In genomic region chr9:116369706-116370105, GRCh38 we compare ENCODE assay signal across 28 cellular contexts.
"Had no signal": no experiment of that assay in that cellular context is flagged by ENCODE, and none has a peak within 500 bp of the region (broad histone marks: within the 10 kb centered on the region; RNA-seq: fewer than 3 reads in every experiment).

No MANE protein-coding gene starts in this region.

- H3K9me3 ChIP-seq: ascending aorta, MG63, Peyer's patch, SJCRH30 had no signal

- DNase-seq: activated CD4-positive, alpha-beta memory T cell treated with anti-CD3 and anti-CD28 coated beads, Interleukin-2, amount 10 ng/mL, durations not matched to agents 7 days and 5 days; activated CD4-positive, alpha-beta T cell treated with anti-CD3 and anti-CD28 coated beads, Interleukin-2, amount 10 ng/mL, durations not matched to agents 7 days and 5 days; activated CD4-positive, CD25-positive, alpha-beta regulatory T cell; activated CD8-positive, alpha-beta memory T cell treated with anti-CD3 and anti-CD28 coated beads, Interleukin-2, amount 50 U/mL, for 4 hours; activated gamma-delta T cell treated with Interleukin-2 at 50 U/mL for 16 hours; activated T-cell treated with anti-CD3 and anti-CD28 coated beads, Interleukin-2, amount 50 U/mL, for 72 hours; MG63; MV-4-11; NCI-H1105; NCI-H1436; NCI-H1694 treated with DMSO at 0.1 percent for 48 hours; NCI-H2029 treated with DMSO at 0.1 percent for 48 hours; NCI-H446; NCI-H526 treated with DMSO at 0.1 percent for 48 hours; NK-92 treated with Interleukin-12 subunit alpha and Interleukin-12 subunit beta, amount 100 ng/mL, for 24 hours; Peyer's patch; Right ventricle myocardium superior; SJCRH30; T-cell; T-helper 2 cell; T1000 had no signal

- H3K36me3 ChIP-seq: ascending aorta, MG63, Peyer's patch, SJCRH30 had no signal

- H3K4me1 Mint-ChIP-seq: activated CD4-positive, alpha-beta memory T cell treated with anti-CD3 and anti-CD28 coated beads, Interleukin-2, amount 10 ng/mL, durations not matched to agents 7 days and 5 days; activated CD4-positive, alpha-beta T cell treated with anti-CD3 and anti-CD28 coated beads, Interleukin-2, amount 10 ng/mL, durations not matched to agents 7 days and 5 days; activated naive CD4-positive, alpha-beta T cell treated with anti-CD3 and anti-CD28 coated beads, Interleukin-2, amount 50 U/mL, for 24 hours; central memory CD8-positive, alpha-beta T cell; T-cell had no signal

- H3K27ac Mint-ChIP-seq: activated CD4-positive, alpha-beta memory T cell treated with anti-CD3 and anti-CD28 coated beads, Interleukin-2, amount 10 ng/mL, durations not matched to agents 7 days and 5 days; activated CD4-positive, alpha-beta T cell treated with anti-CD3 and anti-CD28 coated beads, Interleukin-2, amount 10 ng/mL, durations not matched to agents 7 days and 5 days; activated naive CD4-positive, alpha-beta T cell treated with anti-CD3 and anti-CD28 coated beads, Interleukin-2, amount 50 U/mL, for 24 hours; activated T-cell treated with anti-CD3 and anti-CD28 coated beads, Interleukin-2, amount 50 U/mL, for 72 hours; activated T-helper 2 cell treated with anti-CD3 and anti-CD28 coated beads, Interferon-gamma antibody, Interleukin-2, Interleukin-4, amounts not matched to agents 10 μg/mL and 5 μg/mL and 100 μg/mL, durations not matched to agents 14 hours and 24 hours and 36 hours; T-cell had no signal

- H3K27me3 ChIP-seq: ascending aorta, MG63, Peyer's patch, SJCRH30 had no signal

- H3K27ac ChIP-seq: ascending aorta, Peyer's patch, RWPE1, SJCRH30, VCaP had no signal

- H3K4me3 ChIP-seq: ascending aorta, MG63, Peyer's patch, SJCRH30 had no signal

- H3K27me3 Mint-ChIP-seq: activated CD4-positive, alpha-beta memory T cell treated with anti-CD3 and anti-CD28 coated beads, Interleukin-2, amount 10 ng/mL, durations not matched to agents 7 days and 5 days; activated CD4-positive, alpha-beta T cell treated with anti-CD3 and anti-CD28 coated beads, Interleukin-2, amount 10 ng/mL, durations not matched to agents 7 days and 5 days; activated naive CD4-positive, alpha-beta T cell treated with anti-CD3 and anti-CD28 coated beads, Interleukin-2, amount 50 U/mL, for 24 hours; central memory CD8-positive, alpha-beta T cell; T-cell had no signal

- H3K36me3 Mint-ChIP-seq: activated naive CD4-positive, alpha-beta T cell treated with anti-CD3 and anti-CD28 coated beads, Interleukin-2, amount 50 U/mL, for 24 hours; brain; T-cell had no signal

- H3K9me3 Mint-ChIP-seq: activated CD4-positive, alpha-beta T cell treated with anti-CD3 and anti-CD28 coated beads, Interleukin-2, amount 10 ng/mL, durations not matched to agents 7 days and 5 days; activated naive CD4-positive, alpha-beta T cell treated with anti-CD3 and anti-CD28 coated beads, Interleukin-2, amount 50 U/mL, for 24 hours; activated T-helper 2 cell treated with anti-CD3 and anti-CD28 coated beads, Interferon-gamma antibody, Interleukin-2, Interleukin-4, amounts not matched to agents 10 μg/mL and 5 μg/mL and 100 μg/mL, durations not matched to agents 14 hours and 24 hours and 36 hours; central memory CD8-positive, alpha-beta T cell had no signal

- H3K4me1 ChIP-seq: Peyer's patch had no signal

- H3K4me3 Mint-ChIP-seq: activated CD4-positive, alpha-beta memory T cell treated with anti-CD3 and anti-CD28 coated beads, Interleukin-2, amount 10 ng/mL, durations not matched to agents 7 days and 5 days; activated CD4-positive, alpha-beta T cell treated with anti-CD3 and anti-CD28 coated beads, Interleukin-2, amount 10 ng/mL, durations not matched to agents 7 days and 5 days; activated naive CD4-positive, alpha-beta T cell treated with anti-CD3 and anti-CD28 coated beads, Interleukin-2, amount 50 U/mL, for 24 hours; activated T-cell treated with anti-CD3 and anti-CD28 coated beads, Interleukin-2, amount 50 U/mL, for 72 hours; brain; central memory CD8-positive, alpha-beta T cell; T-cell had no signal
